ENCODE assay signal across 1 cellular context in the genomic region with DNA sequence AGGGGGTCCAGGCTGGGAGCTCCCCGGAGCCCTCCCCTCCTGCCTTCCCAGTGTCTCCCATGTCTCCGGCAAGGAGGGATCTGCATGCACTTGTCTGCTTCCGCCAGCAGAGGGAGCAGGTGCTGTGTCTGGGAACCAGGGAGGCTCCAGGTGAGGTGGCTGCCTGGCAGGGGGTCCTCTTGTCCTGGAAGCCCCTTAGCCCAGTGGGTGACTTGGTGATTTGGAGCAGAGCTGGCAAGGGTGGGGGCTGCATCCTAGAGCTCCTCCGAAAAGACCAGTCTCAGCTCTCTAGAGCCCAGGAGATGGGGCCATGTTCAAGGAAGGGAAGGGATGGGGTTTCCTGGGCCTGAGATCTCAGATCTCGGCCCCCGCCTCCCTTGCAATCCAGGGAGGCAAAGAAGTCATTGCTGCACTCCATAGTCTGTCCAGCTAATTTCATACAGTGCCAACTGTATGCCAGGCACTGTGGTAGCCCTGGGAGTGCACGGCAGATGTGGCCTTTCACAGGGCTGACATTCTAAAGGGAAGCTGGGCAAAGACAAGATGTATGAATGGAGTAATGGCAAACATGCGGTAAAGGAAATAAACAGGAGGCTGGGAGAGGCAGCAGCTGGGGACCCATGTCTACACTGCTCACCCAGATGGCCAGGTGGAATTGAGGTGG.
TF ChIP-seq lines count a peak whose summit lies in the region.

No MANE protein-coding gene starts in this region.

TF ChIP-seq in H1, 55 proteins besides CTCF, POLR2A, EP300 and RAD21:
- TF ChIP-seq, protein P1, sequence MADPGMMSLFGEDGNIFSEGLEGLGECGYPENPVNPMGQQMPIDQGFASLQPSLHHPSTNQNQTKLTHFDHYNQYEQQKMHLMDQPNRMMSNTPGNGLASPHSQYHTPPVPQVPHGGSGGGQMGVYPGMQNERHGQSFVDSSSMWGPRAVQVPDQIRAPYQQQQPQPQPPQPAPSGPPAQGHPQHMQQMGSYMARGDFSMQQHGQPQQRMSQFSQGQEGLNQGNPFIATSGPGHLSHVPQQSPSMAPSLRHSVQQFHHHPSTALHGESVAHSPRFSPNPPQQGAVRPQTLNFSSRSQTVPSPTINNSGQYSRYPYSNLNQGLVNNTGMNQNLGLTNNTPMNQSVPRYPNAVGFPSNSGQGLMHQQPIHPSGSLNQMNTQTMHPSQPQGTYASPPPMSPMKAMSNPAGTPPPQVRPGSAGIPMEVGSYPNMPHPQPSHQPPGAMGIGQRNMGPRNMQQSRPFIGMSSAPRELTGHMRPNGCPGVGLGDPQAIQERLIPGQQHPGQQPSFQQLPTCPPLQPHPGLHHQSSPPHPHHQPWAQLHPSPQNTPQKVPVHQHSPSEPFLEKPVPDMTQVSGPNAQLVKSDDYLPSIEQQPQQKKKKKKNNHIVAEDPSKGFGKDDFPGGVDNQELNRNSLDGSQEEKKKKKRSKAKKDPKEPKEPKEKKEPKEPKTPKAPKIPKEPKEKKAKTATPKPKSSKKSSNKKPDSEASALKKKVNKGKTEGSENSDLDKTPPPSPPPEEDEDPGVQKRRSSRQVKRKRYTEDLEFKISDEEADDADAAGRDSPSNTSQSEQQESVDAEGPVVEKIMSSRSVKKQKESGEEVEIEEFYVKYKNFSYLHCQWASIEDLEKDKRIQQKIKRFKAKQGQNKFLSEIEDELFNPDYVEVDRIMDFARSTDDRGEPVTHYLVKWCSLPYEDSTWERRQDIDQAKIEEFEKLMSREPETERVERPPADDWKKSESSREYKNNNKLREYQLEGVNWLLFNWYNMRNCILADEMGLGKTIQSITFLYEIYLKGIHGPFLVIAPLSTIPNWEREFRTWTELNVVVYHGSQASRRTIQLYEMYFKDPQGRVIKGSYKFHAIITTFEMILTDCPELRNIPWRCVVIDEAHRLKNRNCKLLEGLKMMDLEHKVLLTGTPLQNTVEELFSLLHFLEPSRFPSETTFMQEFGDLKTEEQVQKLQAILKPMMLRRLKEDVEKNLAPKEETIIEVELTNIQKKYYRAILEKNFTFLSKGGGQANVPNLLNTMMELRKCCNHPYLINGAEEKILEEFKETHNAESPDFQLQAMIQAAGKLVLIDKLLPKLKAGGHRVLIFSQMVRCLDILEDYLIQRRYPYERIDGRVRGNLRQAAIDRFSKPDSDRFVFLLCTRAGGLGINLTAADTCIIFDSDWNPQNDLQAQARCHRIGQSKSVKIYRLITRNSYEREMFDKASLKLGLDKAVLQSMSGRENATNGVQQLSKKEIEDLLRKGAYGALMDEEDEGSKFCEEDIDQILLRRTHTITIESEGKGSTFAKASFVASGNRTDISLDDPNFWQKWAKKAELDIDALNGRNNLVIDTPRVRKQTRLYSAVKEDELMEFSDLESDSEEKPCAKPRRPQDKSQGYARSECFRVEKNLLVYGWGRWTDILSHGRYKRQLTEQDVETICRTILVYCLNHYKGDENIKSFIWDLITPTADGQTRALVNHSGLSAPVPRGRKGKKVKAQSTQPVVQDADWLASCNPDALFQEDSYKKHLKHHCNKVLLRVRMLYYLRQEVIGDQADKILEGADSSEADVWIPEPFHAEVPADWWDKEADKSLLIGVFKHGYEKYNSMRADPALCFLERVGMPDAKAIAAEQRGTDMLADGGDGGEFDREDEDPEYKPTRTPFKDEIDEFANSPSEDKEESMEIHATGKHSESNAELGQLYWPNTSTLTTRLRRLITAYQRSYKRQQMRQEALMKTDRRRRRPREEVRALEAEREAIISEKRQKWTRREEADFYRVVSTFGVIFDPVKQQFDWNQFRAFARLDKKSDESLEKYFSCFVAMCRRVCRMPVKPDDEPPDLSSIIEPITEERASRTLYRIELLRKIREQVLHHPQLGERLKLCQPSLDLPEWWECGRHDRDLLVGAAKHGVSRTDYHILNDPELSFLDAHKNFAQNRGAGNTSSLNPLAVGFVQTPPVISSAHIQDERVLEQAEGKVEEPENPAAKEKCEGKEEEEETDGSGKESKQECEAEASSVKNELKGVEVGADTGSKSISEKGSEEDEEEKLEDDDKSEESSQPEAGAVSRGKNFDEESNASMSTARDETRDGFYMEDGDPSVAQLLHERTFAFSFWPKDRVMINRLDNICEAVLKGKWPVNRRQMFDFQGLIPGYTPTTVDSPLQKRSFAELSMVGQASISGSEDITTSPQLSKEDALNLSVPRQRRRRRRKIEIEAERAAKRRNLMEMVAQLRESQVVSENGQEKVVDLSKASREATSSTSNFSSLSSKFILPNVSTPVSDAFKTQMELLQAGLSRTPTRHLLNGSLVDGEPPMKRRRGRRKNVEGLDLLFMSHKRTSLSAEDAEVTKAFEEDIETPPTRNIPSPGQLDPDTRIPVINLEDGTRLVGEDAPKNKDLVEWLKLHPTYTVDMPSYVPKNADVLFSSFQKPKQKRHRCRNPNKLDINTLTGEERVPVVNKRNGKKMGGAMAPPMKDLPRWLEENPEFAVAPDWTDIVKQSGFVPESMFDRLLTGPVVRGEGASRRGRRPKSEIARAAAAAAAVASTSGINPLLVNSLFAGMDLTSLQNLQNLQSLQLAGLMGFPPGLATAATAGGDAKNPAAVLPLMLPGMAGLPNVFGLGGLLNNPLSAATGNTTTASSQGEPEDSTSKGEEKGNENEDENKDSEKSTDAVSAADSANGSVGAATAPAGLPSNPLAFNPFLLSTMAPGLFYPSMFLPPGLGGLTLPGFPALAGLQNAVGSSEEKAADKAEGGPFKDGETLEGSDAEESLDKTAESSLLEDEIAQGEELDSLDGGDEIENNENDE (IDR thresholded peaks at IDR 0.05; ENCODE audit: insufficient replicate concordance, low read length) = no peak
- TF ChIP-seq YY1 (IDR thresholded peaks at IDR 0.05; ENCODE audit: low read depth, low read length) = peak; percentile 53; the same call in 1 of the 2 replicates
